10 cellular contexts compared by ENCODE assay signal in genomic region chr12:94204647-94205247, GRCh38. TPM values are rescaled to one million over a fixed set of nuclear protein-coding genes. Genes with fewer than 3 reads are reported as not detected.
A peak's percentile ranks its signal among the peaks of the same experiment; 100 is the strongest.
DNase-seq lines count a peak whose midpoint lies in the region; ATAC-seq and TF ChIP-seq lines count a peak whose summit lies in the region.
"Had no signal": no experiment of that assay in that cellular context is flagged by ENCODE, and none has a peak within 500 bp of the region (broad histone marks: within the 10 kb centered on the region; RNA-seq: fewer than 3 reads in every experiment).

No MANE protein-coding gene starts in this region.

- intact Hi-C loops in thyroid gland (cut with DNase I) = no loop called here

- peaks cover 60% of the 10 kb centered on the region for H3K4me1 ChIP-seq in Loucy (ENCODE audit: insufficient read depth, low read length, poor library complexity, severe bottlenecking)
- H3K4me1 ChIP-seq in thyroid gland = no peaks in the 10 kb centered on the region

- peak overlapping the region; percentile 84 for H3K27ac Mint-ChIP-seq in activated naive CD8-positive, alpha-beta T cell treated with anti-CD3 and anti-CD28 coated beads, Interleukin-2, amount 50 U/mL, for 24 hours

- no peaks in the 10 kb centered on the region for H3K27me3 ChIP-seq in Loucy (ENCODE audit: insufficient read depth, low read length, poor library complexity, severe bottlenecking)
- H3K27me3 ChIP-seq in thyroid gland = no peaks in the 10 kb centered on the region

- peak overlapping the region; percentile 32 for H3K4me3 ChIP-seq in Loucy (ENCODE audit: low read length, poor library complexity, severe bottlenecking)
- H3K4me3 ChIP-seq in thyroid gland (replicated peaks in 1 of 3) = no peak overlapping the region
- H3K4me3 ChIP-seq: skin epidermis had no signal

- no peak overlapping the region for H3K27ac ChIP-seq in thyroid gland

- no peak for TF ChIP-seq CTCF in Loucy (conservative IDR thresholded peaks at IDR 0.05; ENCODE audit: low read length)
- no peak for TF ChIP-seq CTCF in thyroid gland (IDR thresholded peaks at IDR 0.05)

- peak; percentile 31 for ATAC-seq in GM18867 (IDR thresholded peaks at IDR 0.05; ENCODE audit: unreplicated experiment)
- no peak for ATAC-seq in activated naive CD8-positive, alpha-beta T cell treated with anti-CD3 and anti-CD28 coated beads, Interleukin-2, amount 50 U/mL, for 24 hours
- ATAC-seq in GM19023 (IDR thresholded peaks at IDR 0.05; ENCODE audit: unreplicated experiment) = no peak
- ATAC-seq: left colon had no signal

- peak overlapping the region; percentile 33 for H3K4me2 ChIP-seq in Loucy (ENCODE audit: low read depth, low read length, poor library complexity, severe bottlenecking)

- no peak for TF ChIP-seq POLR2A in thyroid gland (IDR thresholded peaks at IDR 0.05)

- peak overlapping the region; percentile 63 for H3K4me3 Mint-ChIP-seq in activated naive CD8-positive, alpha-beta T cell treated with anti-CD3 and anti-CD28 coated beads, Interleukin-2, amount 50 U/mL, for 24 hours

- no peaks in the 10 kb centered on the region for H3K9me2 ChIP-seq in Loucy (replicated peaks; ENCODE audit: low read depth, low read length)

- H3K4me1 Mint-ChIP-seq in activated naive CD8-positive, alpha-beta T cell treated with anti-CD3 and anti-CD28 coated beads, Interleukin-2, amount 50 U/mL, for 24 hours = peaks cover 74% of the 10 kb centered on the region

- H3F3A ChIP-seq in Loucy (ENCODE audit: low read depth) = 0 out of 2 replicates have a peak, but pooled peaks cover 8% of the 10 kb centered on the region

- H3K36me3 ChIP-seq in Loucy (ENCODE audit: insufficient read depth, low read length) = peaks cover 4% of the 10 kb centered on the region; the same call in 1 of the 2 replicates
- no peaks in the 10 kb centered on the region for H3K36me3 ChIP-seq in thyroid gland

- no peaks in the 10 kb centered on the region for H4K20me1 ChIP-seq in Loucy (ENCODE audit: insufficient read depth, low read length, poor library complexity, severe bottlenecking)

- H2AFZ ChIP-seq in Loucy (ENCODE audit: low read length) = peak overlapping the region; percentile 16; the same call in 1 of the 2 replicates

- DNase-seq in AML-193 (lab: John Stamatoyannopoulos, UW) (peak; percentile 6 to 8), NCI-H187 treated with DMSO at 0.1 percent for 48 hours (lab: John Stamatoyannopoulos, UW) (no peak), thyroid gland (no peak)
- peak; percentile 18 for DNase-seq in activated naive CD8-positive, alpha-beta T cell treated with anti-CD3 and anti-CD28 coated beads, Interleukin-2, amount 50 U/mL, for 24 hours
- no peak for DNase-seq in NK-92 treated with Interleukin-12 subunit alpha and Interleukin-12 subunit beta, amount 100 ng/mL, for 24 hours (lab: John Stamatoyannopoulos, UW)
- DNase-seq: left colon had no signal

- no peaks in the 10 kb centered on the region for H3K27me3 Mint-ChIP-seq in activated naive CD8-positive, alpha-beta T cell treated with anti-CD3 and anti-CD28 coated beads, Interleukin-2, amount 50 U/mL, for 24 hours

- H3K9me3 ChIP-seq in Loucy (ENCODE audit: insufficient read depth, low read depth, low read length) (no peaks in the 10 kb centered on the region), thyroid gland (no peaks in the 10 kb centered on the region)

- H3K36me3 Mint-ChIP-seq in activated naive CD8-positive, alpha-beta T cell treated with anti-CD3 and anti-CD28 coated beads, Interleukin-2, amount 50 U/mL, for 24 hours (ENCODE audit: low read depth) = peaks cover 13% of the 10 kb centered on the region

- H3K9me3 Mint-ChIP-seq in activated naive CD8-positive, alpha-beta T cell treated with anti-CD3 and anti-CD28 coated beads, Interleukin-2, amount 50 U/mL, for 24 hours = no peaks in the 10 kb centered on the region

- 55 to 65% methylated on average over 3 of the region's 3 CpGs for WGBS in thyroid gland, 2 donors

- H3K79me2 ChIP-seq in Loucy (ENCODE audit: insufficient read depth, low read length) = no peaks in the 10 kb centered on the region

- peak overlapping the region; percentile 10 for H3K9ac ChIP-seq in Loucy (ENCODE audit: low read depth, low read length, poor library complexity, severe bottlenecking)

RNA-seq across cellular contexts. Expression of gene PLXNC1, which starts 56.4 kb away (rescaled TPM):
- total RNA-seq in thyroid gland = 1 to 10 TPM; 4.5 to 7.2 (median 5.1) TPM

Comparison
In these comparisons a context has a peak if more than half of its experiments do, and no peak if none do; other contexts are left out.
1. DNase-seq: peak in AML-193 (2 of 2) and activated naive CD8-positive, alpha-beta T cell treated with anti-CD3 and anti-CD28 coated beads, Interleukin-2, amount 50 U/mL, for 24 hours (single experiment); none in NCI-H187 treated with DMSO at 0.1 percent for 48 hours (single experiment), NK-92 treated with Interleukin-12 subunit alpha and Interleukin-12 subunit beta, amount 100 ng/mL, for 24 hours (single experiment) and thyroid gland (0 of 2).